Comparison of ENCODE assay signal across 1 cellular context in genomic region chr19:38265213-38265861, GRCh38.
TF ChIP-seq lines count a peak whose summit lies in the region.

No MANE protein-coding gene starts in this region.

TF ChIP-seq in liver, 16 proteins besides CTCF, POLR2A, EP300 and RAD21 (continued from another document):
- TF ChIP-seq, protein P1, sequence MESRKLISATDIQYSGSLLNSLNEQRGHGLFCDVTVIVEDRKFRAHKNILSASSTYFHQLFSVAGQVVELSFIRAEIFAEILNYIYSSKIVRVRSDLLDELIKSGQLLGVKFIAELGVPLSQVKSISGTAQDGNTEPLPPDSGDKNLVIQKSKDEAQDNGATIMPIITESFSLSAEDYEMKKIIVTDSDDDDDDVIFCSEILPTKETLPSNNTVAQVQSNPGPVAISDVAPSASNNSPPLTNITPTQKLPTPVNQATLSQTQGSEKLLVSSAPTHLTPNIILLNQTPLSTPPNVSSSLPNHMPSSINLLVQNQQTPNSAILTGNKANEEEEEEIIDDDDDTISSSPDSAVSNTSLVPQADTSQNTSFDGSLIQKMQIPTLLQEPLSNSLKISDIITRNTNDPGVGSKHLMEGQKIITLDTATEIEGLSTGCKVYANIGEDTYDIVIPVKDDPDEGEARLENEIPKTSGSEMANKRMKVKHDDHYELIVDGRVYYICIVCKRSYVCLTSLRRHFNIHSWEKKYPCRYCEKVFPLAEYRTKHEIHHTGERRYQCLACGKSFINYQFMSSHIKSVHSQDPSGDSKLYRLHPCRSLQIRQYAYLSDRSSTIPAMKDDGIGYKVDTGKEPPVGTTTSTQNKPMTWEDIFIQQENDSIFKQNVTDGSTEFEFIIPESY (IDR thresholded peaks at IDR 0.05) = no peak
- TF ChIP-seq EGR1 (IDR thresholded peaks at IDR 0.05; ENCODE audit: low read depth in 2 of 2) (no peak), HNF4G (IDR thresholded peaks at IDR 0.05) (no peak), NR2F2 (IDR thresholded peaks at IDR 0.05) (no peak), HNF4A (conservative IDR thresholded peaks at IDR 0.05) (no peak), RXRA (IDR thresholded peaks at IDR 0.05) (no peak)
- TF ChIP-seq, protein P2, sequence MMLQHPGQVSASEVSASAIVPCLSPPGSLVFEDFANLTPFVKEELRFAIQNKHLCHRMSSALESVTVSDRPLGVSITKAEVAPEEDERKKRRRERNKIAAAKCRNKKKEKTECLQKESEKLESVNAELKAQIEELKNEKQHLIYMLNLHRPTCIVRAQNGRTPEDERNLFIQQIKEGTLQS (IDR thresholded peaks at IDR 0.05) = no peak
